In the genomic region with DNA sequence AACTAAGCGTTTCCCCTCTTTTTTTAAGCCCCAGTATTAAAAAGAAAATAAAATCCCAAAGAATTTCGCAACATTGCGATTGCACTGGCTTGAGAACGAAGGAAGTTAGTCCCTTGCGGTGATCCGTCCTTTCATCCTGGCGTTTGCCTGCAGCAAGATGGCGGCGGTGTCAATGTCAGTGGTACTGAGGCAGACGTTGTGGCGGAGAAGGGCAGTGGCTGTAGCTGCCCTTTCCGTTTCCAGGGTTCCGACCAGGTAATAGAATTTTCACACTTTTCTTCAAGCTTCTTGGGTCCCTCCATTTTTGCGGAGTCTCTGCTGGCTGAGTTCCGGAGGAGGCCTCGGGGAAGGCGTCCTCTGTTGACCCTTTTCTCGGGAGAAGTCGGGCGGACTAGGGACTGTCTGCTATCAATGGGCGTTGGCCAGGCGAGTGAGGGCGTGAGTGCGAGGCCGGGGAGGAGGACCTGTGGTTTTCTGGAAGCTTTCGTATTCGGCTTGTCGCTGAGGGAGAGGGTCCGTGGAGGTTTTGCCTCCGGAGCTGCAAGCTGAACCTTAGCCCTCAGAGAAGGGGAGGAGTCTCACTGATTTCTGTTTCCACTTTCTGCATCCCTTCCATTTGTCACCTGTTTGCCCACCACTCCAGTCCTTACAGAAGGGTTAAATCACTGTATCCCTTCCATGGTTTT, we compare ENCODE assay signal across 8 cellular contexts. TPM values are rescaled to one million over a fixed set of nuclear protein-coding genes. Genes with fewer than 3 reads are reported as not detected.
DNase-seq lines count a peak whose midpoint lies in the region; ATAC-seq and TF ChIP-seq lines count a peak whose summit lies in the region.

A gene (plus strand): TSS at position 134 of the 686 bp plus-strand sequence. CDS start 24 bp downstream, at position 158.

- peaks cover 15% of the 10 kb centered on the region for H3K36me3 Mint-ChIP-seq in type B pancreatic cell

- H3K36me3 ChIP-seq in adipocyte (ENCODE audit: control insufficient read depth, insufficient read depth, low read length, severe bottlenecking): no peaks in the 10 kb centered on the region
- no peaks in the 10 kb centered on the region for H3K36me3 ChIP-seq in heart left ventricle

- H3K4me3 Mint-ChIP-seq in type B pancreatic cell: peak within 1 kb of the TSS; percentile 100

- H3K9me3 Mint-ChIP-seq in type B pancreatic cell: no peaks in the 10 kb centered on the region

- intact Hi-C loops in heart left ventricle (cut with DNase I): loop anchor here in 3 of 10 donors (5.0 to 10.0 kb wide), 3 partner anchors 73 to 114 kb away; a partner anchor contains a TSS

- peak within 1 kb of the TSS; percentile 96 for H3K4me3 ChIP-seq in adipocyte (ENCODE audit: low read length)
- peak within 1 kb of the TSS; percentile 66 to 92 (median 74) for H3K4me3 ChIP-seq in heart left ventricle

- 0 to 4% (median 0%) methylated on average over 30 of the region's 30 CpGs for WGBS in heart left ventricle, 4 donors

- TF ChIP-seq CTCF in GM10266 (IDR thresholded peaks at IDR 0.05; ENCODE audit: control insufficient read depth, insufficient read depth, low read depth, missing control alignments) (no peak), heart left ventricle (IDR thresholded peaks at IDR 0.05) (peak in 1 of 12 donors; percentile 24), type B pancreatic cell (conservative IDR thresholded peaks at IDR 0.05) (no peak)

- no peaks in the 10 kb centered on the region for H3K27me3 ChIP-seq in adipocyte (replicated peaks; ENCODE audit: control insufficient read depth, insufficient read depth, low read length)
- peaks cover 0 to 4% (median 0%) of the 10 kb centered on the region in 9 donors for H3K27me3 ChIP-seq in heart left ventricle

- H3K4me1 ChIP-seq in adipocyte (ENCODE audit: control insufficient read depth, insufficient read depth, low read length) (peaks cover 14% of the 10 kb centered on the region), heart left ventricle (peaks cover 0 to 41% (median 26%) of the 10 kb centered on the region in 12 donors)

- H3K4me1 Mint-ChIP-seq in type B pancreatic cell (ENCODE audit: unreplicated experiment): peaks cover 17% of the 10 kb centered on the region

- H3K27ac Mint-ChIP-seq in type B pancreatic cell: peak within 1 kb of the TSS; percentile 97

- no peaks in the 10 kb centered on the region for H3K9me3 ChIP-seq in adipocyte (ENCODE audit: control insufficient read depth, low read length)
- peaks cover 0 to 5% (median 0%) of the 10 kb centered on the region in 12 donors for H3K9me3 ChIP-seq in heart left ventricle

- DNase-seq in GM10266 (ENCODE audit: extremely low spot score) (peak; percentile 48), NCI-H1105 treated with DMSO at 0.1 percent for 48 hours (lab: John Stamatoyannopoulos, UW) (peak; percentile 66), SW480 (ENCODE audit: low spot score) (peak; percentile 83), adipocyte (ENCODE audit: low read depth) (peak; percentile 95), heart left ventricle (peak; percentile 85 to 92 (median 90)), pons (ENCODE audit: low spot score) (peak; percentile 86), type B pancreatic cell (ENCODE audit: extremely low spot score, unreplicated experiment) (peak; percentile 84)

- TF ChIP-seq POLR2A in heart left ventricle (IDR thresholded peaks at IDR 0.05): peak in 1 of 2 donors; percentile 45

- peak within 1 kb of the TSS; percentile 98 for H3K9ac ChIP-seq in adipocyte (ENCODE audit: low read length)

- peaks cover 4% of the 10 kb centered on the region for H3K27me3 Mint-ChIP-seq in type B pancreatic cell

- peak within 1 kb of the TSS; percentile 73 to 97 (median 92) for H3K27ac ChIP-seq in heart left ventricle

- ATAC-seq in HG02623 (IDR thresholded peaks at IDR 0.05; ENCODE audit: unreplicated experiment) (peak; percentile 84), heart left ventricle (peak; percentile 91 to 97 (median 96))

RNA-seq across cellular contexts. Expression of the gene that starts here (rescaled TPM):
- total RNA-seq in heart left ventricle (100 to 1,000 TPM; 109 to 259 (median 185) TPM), type B pancreatic cell (ENCODE audit: low replicate concordance) (70.2 and 73.4 TPM in 2 replicates)
- 100 to 1,000 TPM; 134 to 209 TPM for polyA plus RNA-seq in heart left ventricle

Comparison
In these comparisons a context has a peak if more than half of its experiments do, and no peak if none do; other contexts are left out.
1. Peak in every context shown above with its lines: DNase-seq, ATAC-seq, H3K4me3 ChIP-seq and H3K27ac ChIP-seq.